In genomic region chr3:58575986-58576652, GRCh38 we compare ENCODE assay signal across 14 cellular contexts. TPM values are rescaled to one million over a fixed set of nuclear protein-coding genes. Genes with fewer than 3 reads are reported as not detected.
A peak's percentile ranks its signal among the peaks of the same experiment; 100 is the strongest.
DNase-seq lines count a peak whose midpoint lies in the region; ATAC-seq and TF ChIP-seq lines count a peak whose summit lies in the region.
"Had no signal": no experiment of that assay in that cellular context is flagged by ENCODE, and none has a peak within 500 bp of the region (broad histone marks: within the 10 kb centered on the region; RNA-seq: fewer than 3 reads in every experiment).

No MANE protein-coding gene starts in this region.

- no peaks in the 10 kb centered on the region for H3K9me3 ChIP-seq in body of pancreas
- H3K9me3 ChIP-seq in stomach smooth muscle (ENCODE audit: control insufficient read depth in 2 of 2, low read length in 2 of 2) = peaks cover 0 to 4% of the 10 kb centered on the region in 2 donors
- H3K9me3 ChIP-seq: BLaER1 treated with 17β-estradiol and CSF1 and Interleukin-3, amounts not matched to agents 10 nM and 100 nM had no signal

- TF ChIP-seq POLR2A in body of pancreas (IDR thresholded peaks at IDR 0.05) = no peak

- peak overlapping the region in 1 of 2 donors; percentile 13 for H3K9ac ChIP-seq in stomach smooth muscle (ENCODE audit: low read length in 2 of 2)
- H3K9ac ChIP-seq: BLaER1 treated with 17β-estradiol and CSF1 and Interleukin-3, amounts not matched to agents 10 nM and 100 nM had no signal

- H3K27me3 ChIP-seq in body of pancreas = no peaks in the 10 kb centered on the region
- H3K27me3 ChIP-seq in stomach smooth muscle (ENCODE audit: control insufficient read depth in 1 of 2, insufficient read depth in 2 of 2, low read length in 2 of 2) = no peaks in the 10 kb centered on the region
- H3K27me3 ChIP-seq: BLaER1 treated with 17β-estradiol and CSF1 and Interleukin-3, amounts not matched to agents 10 nM and 100 nM had no signal

- peaks cover 32% of the 10 kb centered on the region for H3K4me1 ChIP-seq in body of pancreas
- H3K4me1 ChIP-seq in stomach smooth muscle (ENCODE audit: control insufficient read depth, insufficient read depth, low read length) = peaks cover 21% of the 10 kb centered on the region

- intact Hi-C loops in body of pancreas (cut with DNase I) = no loop called here

- H3K27ac ChIP-seq in body of pancreas (peak overlapping the region; percentile 11 to 73 (median 64)), stomach smooth muscle (ENCODE audit: low read length) (peak overlapping the region; percentile 62)
- H3K27ac ChIP-seq: BLaER1 treated with 17β-estradiol and CSF1 and Interleukin-3, amounts not matched to agents 10 nM and 100 nM had no signal

- ATAC-seq in body of pancreas (peak; percentile 45), HG03097 (IDR thresholded peaks at IDR 0.05; ENCODE audit: low FRiP score, unreplicated experiment) (no peak), GM18861 (IDR thresholded peaks at IDR 0.05; ENCODE audit: unreplicated experiment) (no peak)
- ATAC-seq: left lobe of liver had no signal

- WGBS in body of pancreas, 2 donors = 37 to 39% methylated on average over 8 of the region's 8 CpGs

- DNase-seq in M059J (ENCODE audit: low read depth) (peak; percentile 72), body of pancreas (peak in 3 of 4 donors; percentile 23 to 45 (median 40)), kidney tubule cell (ENCODE audit: low spot score) (peak; percentile 46), GM20000 (ENCODE audit: low spot score) (no peak)
- DNase-seq: activated naive CD8-positive, alpha-beta T cell treated with anti-CD3 and anti-CD28 coated beads, Interleukin-2, amount 10 ng/mL, durations not matched to agents 7 days and 5 days; effector memory CD4-positive, alpha-beta T cell; glutamatergic neuron; NCI-H2029; stimulated activated CD4-positive, alpha-beta T cell treated with anti-CD3 and anti-CD28 coated beads, Interleukin-2, amount 100 ng/mL, for 24 hours had no signal

- H3K36me3 ChIP-seq in body of pancreas (replicated peaks in 1 of 2; ENCODE audit: insufficient read depth in 1 of 2, low read depth in 2 of 2) = no peaks in the 10 kb centered on the region
- no peaks in the 10 kb centered on the region for H3K36me3 ChIP-seq in stomach smooth muscle (ENCODE audit: control insufficient read depth in 2 of 2, insufficient read depth in 2 of 2, low read length in 2 of 2)
- H3K36me3 ChIP-seq: BLaER1 treated with 17β-estradiol and CSF1 and Interleukin-3, amounts not matched to agents 10 nM and 100 nM had no signal

- TF ChIP-seq CTCF in body of pancreas (IDR thresholded peaks at IDR 0.05) = no peak
- TF ChIP-seq CTCF in GM20000 (IDR thresholded peaks at IDR 0.05; ENCODE audit: extremely low read depth, missing control alignments) = no peak

- H3K4me3 ChIP-seq in body of pancreas (no peak overlapping the region), stomach smooth muscle (ENCODE audit: low read length in 2 of 2) (peak overlapping the region in 1 of 2 donors; percentile 15)
- H3K4me3 ChIP-seq: BLaER1 treated with 17β-estradiol and CSF1 and Interleukin-3, amounts not matched to agents 10 nM and 100 nM had no signal

RNA-seq across cellular contexts. Expression of gene FAM107A, which starts 1.1 kb away (rescaled TPM):
- total RNA-seq in M059J (2014; rRNA removed; shearing (Covaris generic)) = 0.12 and 0.42 TPM in 2 replicates
- total RNA-seq in body of pancreas = 10 to 100 TPM; 14.5 to 26.4 TPM
- total RNA-seq: activated naive CD8-positive, alpha-beta T cell treated with anti-CD3 and anti-CD28 coated beads, Interleukin-2, amount 10 ng/mL, durations not matched to agents 7 days and 5 days had no signal

RNA-seq across cellular contexts. Expression of gene ACOX2, which starts 39.1 kb away (rescaled TPM):
- 2.8 and 18.5 TPM in 2 replicates for total RNA-seq in M059J (2014; rRNA removed; shearing (Covaris generic))
- total RNA-seq in body of pancreas = 1 to 10 TPM; 2.3 to 5.9 TPM
- total RNA-seq: activated naive CD8-positive, alpha-beta T cell treated with anti-CD3 and anti-CD28 coated beads, Interleukin-2, amount 10 ng/mL, durations not matched to agents 7 days and 5 days had no signal

Comparison
In these comparisons a context has a peak if more than half of its experiments do, and no peak if none do; other contexts are left out.
1. RNA of gene FAM107A, which starts 1.1 kb away (total RNA-seq): 14.5 to 26.4 TPM in body of pancreas; 0.12 to 0.42 TPM in M059J; every median in the first group is over 10 times any median in the second.